In the genomic region with DNA sequence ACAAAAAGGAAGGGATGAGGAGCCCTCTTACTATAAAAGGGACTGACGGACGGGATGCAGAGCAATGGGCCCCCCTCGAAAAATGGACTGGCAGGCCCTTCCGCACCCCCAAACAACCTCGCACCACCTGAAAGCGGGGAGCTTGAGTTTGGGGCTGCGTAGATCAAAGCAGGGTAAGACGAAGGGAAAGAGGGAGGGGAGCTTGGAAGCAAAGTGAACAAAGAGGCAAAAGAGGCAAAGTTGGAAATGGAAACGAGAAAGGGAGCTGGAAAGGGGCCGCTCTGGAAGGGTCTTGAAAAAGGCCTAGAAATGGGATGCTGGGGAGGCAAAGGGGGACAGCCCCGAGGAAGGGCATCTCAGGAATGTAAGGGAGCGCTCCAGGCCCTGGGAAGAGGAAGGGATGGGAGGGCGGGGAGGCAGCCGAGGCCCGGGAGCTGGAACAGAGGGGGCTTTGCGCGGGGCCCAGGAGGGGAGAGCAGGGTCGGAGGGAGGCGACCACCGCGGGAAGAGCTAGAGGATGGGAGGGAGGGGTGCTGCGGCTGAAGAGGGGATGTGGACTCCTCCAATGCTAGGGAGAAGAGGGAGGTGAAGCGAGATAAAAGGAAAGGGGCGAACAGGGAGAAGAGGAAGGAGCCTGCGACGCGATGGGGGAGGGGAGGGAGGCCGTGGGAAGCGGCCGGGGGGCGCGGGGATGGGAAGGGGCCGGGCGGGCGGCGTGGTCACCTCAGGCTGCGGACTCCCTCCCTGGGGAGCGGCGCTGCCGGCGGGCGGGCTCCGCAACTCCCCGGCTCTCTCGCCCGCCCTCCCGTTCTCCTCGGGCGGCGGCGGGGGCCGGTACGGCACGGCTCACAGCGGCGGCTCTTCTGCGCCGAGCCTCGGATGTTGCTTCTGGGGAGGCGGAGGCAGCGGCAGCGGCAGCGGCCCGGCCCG, we compare ENCODE assay signal across 1 cellular context.
TF ChIP-seq lines count a peak whose summit lies in the region.

No MANE protein-coding gene starts in this region.

TF ChIP-seq in IMR-90, 13 proteins besides CTCF, POLR2A, EP300 and RAD21:
- TF ChIP-seq RFX5 (IDR thresholded peaks at IDR 0.05; ENCODE audit: low read depth, low read length) (no peak), SMC3 (IDR thresholded peaks at IDR 0.05; ENCODE audit: low read depth, low read length) (no peak)
